In genomic region chr4:140691369-140691768, GRCh38 we compare ENCODE assay signal across 9 cellular contexts.
DNase-seq lines count a peak whose midpoint lies in the region; ATAC-seq and TF ChIP-seq lines count a peak whose summit lies in the region.
"Had no signal": no experiment of that assay in that cellular context is flagged by ENCODE, and none has a peak within 500 bp of the region (broad histone marks: within the 10 kb centered on the region; RNA-seq: fewer than 3 reads in every experiment).

No MANE protein-coding gene starts in this region.

- WGBS in upper lobe of left lung, 2 donors = 58 to 65% methylated on average over 2 of the region's 2 CpGs

- no peaks in the 10 kb centered on the region for H3K27me3 ChIP-seq in upper lobe of left lung

- H3K27me3 Mint-ChIP-seq in chondrocyte (ENCODE audit: low read depth) = no peaks in the 10 kb centered on the region

- no peak overlapping the region for H3K27ac Mint-ChIP-seq in chondrocyte (ENCODE audit: unreplicated experiment)

- no peak overlapping the region for H3K4me3 Mint-ChIP-seq in chondrocyte (ENCODE audit: unreplicated experiment)

- ATAC-seq in upper lobe of left lung (ENCODE audit: low FRiP score in 2 of 2) (peak in 1 of 2 donors; percentile 60), HG02970 (IDR thresholded peaks at IDR 0.05; ENCODE audit: low FRiP score, unreplicated experiment) (no peak)

- TF ChIP-seq POLR2A in upper lobe of left lung (IDR thresholded peaks at IDR 0.05) = no peak

- no peaks in the 10 kb centered on the region for H3K36me3 ChIP-seq in upper lobe of left lung

- peak overlapping the region in 3 of 4 donors; percentile 19 to 66 (median 49) for H3K27ac ChIP-seq in upper lobe of left lung

- no peaks in the 10 kb centered on the region for H3K9me3 ChIP-seq in upper lobe of left lung

- H3K9me3 Mint-ChIP-seq in chondrocyte (ENCODE audit: low read depth) = no peaks in the 10 kb centered on the region

- TF ChIP-seq EP300 in upper lobe of left lung (IDR thresholded peaks at IDR 0.05) = no peak

- no peak overlapping the region for H3K4me3 ChIP-seq in upper lobe of left lung

- H3K36me3 Mint-ChIP-seq in chondrocyte (ENCODE audit: low read depth) = no peaks in the 10 kb centered on the region

- DNase-seq in NCI-H146 treated with DMSO at 0.1 percent for 48 hours (lab: John Stamatoyannopoulos, UW; ENCODE audit: unreplicated experiment) (peak; percentile 5), dermis microvascular lymphatic vessel endothelial cell (ENCODE audit: low read depth in 2 of 2) (peak; percentile 29 to 77), iris pigment epithelial cell (ENCODE audit: low read depth) (peak; percentile 66), upper lobe of left lung (no peak), MV-4-11 (lab: John Stamatoyannopoulos, UW) (no peak), chondrocyte (ENCODE audit: low spot score) (no peak)
- DNase-seq: activated T-cell treated with anti-CD3 and anti-CD28 coated beads for 4 hours, NCI-H774 had no signal

- no peak for TF ChIP-seq CTCF in upper lobe of left lung (IDR thresholded peaks at IDR 0.05)
- no peak for TF ChIP-seq CTCF in chondrocyte (IDR thresholded peaks at IDR 0.05)

- H3K4me1 ChIP-seq in upper lobe of left lung = peaks cover 11 to 26% (median 20%) of the 10 kb centered on the region in 4 donors

- peaks cover 43% of the 10 kb centered on the region for H3K4me1 Mint-ChIP-seq in chondrocyte (ENCODE audit: low read depth)

Comparison
In these comparisons a context has a peak if more than half of its experiments do, and no peak if none do; other contexts are left out.
1. DNase-seq: peak in NCI-H146 treated with DMSO at 0.1 percent for 48 hours (single experiment), dermis microvascular lymphatic vessel endothelial cell (2 of 2) and iris pigment epithelial cell (single experiment); none in upper lobe of left lung (0 of 2), MV-4-11 (single experiment) and chondrocyte (single experiment).